Comparison of ENCODE assay signal across 1 cellular context in genomic region chr9:133886563-133887501, GRCh38.
TF ChIP-seq lines count a peak whose summit lies in the region.

No MANE protein-coding gene starts in this region.

TF ChIP-seq in liver, 16 proteins besides CTCF, POLR2A, EP300 and RAD21 (continued from another document):
- TF ChIP-seq, protein P1, sequence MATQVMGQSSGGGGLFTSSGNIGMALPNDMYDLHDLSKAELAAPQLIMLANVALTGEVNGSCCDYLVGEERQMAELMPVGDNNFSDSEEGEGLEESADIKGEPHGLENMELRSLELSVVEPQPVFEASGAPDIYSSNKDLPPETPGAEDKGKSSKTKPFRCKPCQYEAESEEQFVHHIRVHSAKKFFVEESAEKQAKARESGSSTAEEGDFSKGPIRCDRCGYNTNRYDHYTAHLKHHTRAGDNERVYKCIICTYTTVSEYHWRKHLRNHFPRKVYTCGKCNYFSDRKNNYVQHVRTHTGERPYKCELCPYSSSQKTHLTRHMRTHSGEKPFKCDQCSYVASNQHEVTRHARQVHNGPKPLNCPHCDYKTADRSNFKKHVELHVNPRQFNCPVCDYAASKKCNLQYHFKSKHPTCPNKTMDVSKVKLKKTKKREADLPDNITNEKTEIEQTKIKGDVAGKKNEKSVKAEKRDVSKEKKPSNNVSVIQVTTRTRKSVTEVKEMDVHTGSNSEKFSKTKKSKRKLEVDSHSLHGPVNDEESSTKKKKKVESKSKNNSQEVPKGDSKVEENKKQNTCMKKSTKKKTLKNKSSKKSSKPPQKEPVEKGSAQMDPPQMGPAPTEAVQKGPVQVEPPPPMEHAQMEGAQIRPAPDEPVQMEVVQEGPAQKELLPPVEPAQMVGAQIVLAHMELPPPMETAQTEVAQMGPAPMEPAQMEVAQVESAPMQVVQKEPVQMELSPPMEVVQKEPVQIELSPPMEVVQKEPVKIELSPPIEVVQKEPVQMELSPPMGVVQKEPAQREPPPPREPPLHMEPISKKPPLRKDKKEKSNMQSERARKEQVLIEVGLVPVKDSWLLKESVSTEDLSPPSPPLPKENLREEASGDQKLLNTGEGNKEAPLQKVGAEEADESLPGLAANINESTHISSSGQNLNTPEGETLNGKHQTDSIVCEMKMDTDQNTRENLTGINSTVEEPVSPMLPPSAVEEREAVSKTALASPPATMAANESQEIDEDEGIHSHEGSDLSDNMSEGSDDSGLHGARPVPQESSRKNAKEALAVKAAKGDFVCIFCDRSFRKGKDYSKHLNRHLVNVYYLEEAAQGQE (IDR thresholded peaks at IDR 0.05): no peak
- no peak for TF ChIP-seq FOXA1 (IDR thresholded peaks at IDR 0.05)
- no peak for TF ChIP-seq HNF4G (IDR thresholded peaks at IDR 0.05)
